ENCODE assay signal across 17 cellular contexts in the genomic region with DNA sequence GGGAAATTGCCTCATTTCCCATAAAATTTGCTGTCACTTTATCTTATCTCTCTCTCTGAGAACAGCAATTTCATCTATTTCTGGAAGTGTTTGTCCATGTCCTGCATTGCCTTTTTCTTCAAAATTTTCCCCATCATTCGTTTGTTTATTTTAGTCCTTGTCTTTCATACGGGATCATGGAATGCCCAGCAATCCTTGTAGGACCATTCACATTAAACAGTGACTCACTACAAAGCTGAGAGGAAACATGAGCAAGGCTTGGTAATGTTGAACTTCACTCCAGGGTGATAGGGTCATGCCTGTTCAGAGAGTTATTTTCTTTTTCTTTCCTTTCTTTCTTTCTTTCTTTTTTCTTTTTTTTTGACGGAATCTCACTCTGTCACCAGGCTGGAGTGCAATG. TPM values are rescaled to one million over a fixed set of nuclear protein-coding genes. Genes with fewer than 3 reads are reported as not detected.
A peak's percentile ranks its signal among the peaks of the same experiment; 100 is the strongest.
DNase-seq lines count a peak whose midpoint lies in the region; ATAC-seq, FAIRE-seq and TF ChIP-seq lines count a peak whose summit lies in the region.
"Had no signal": no experiment of that assay in that cellular context is flagged by ENCODE, and none has a peak within 500 bp of the region (broad histone marks: within the 10 kb centered on the region; RNA-seq: fewer than 3 reads in every experiment).

No MANE protein-coding gene starts in this region.

- DNase-seq in AG04450 (ENCODE audit: low read depth, low spot score) (peak; percentile 54), HS-27A (ENCODE audit: low read depth) (peak; percentile 23), astrocyte of the spinal cord (ENCODE audit: low read depth, low spot score) (peak; percentile 68), iris pigment epithelial cell (ENCODE audit: low read depth) (peak; percentile 74), GM12892 (ENCODE audit: insufficient read length) (no peak), NCI-H774 (lab: John Stamatoyannopoulos, UW) (no peak)
- DNase-seq: activated CD8-positive, alpha-beta T cell treated with anti-CD3 and anti-CD28 coated beads, Interleukin-2, amount 10 ng/mL, durations not matched to agents 7 days and 5 days; activated effector memory CD4-positive, alpha-beta T cell treated with Interleukin-2 at 50 U/mL for 16 hours; DND-41; occipital lobe; SIG-M5; stimulated activated CD4-positive, alpha-beta T cell treated with anti-CD3 and anti-CD28 coated beads, Interleukin-12 subunit alpha, Interleukin-12 subunit beta, amount 100 ng/mL, for 4 hours; tibial artery had no signal

- H3K27me3 ChIP-seq in AG04450 (ENCODE audit: control insufficient read depth, insufficient read depth, low read length), result no peaks in the 10 kb centered on the region
- H3K27me3 ChIP-seq: cardiac muscle cell, tibial artery had no signal

- CTCF ChIA-PET in AG04450 (lab: Charles Lee), result interaction anchor here (1.1 kb wide), 1 partner anchor 146 kb away, joined by 4 read pairs; no protein-coding TSS in a partner anchor

- ATAC-seq in HG02610 (IDR thresholded peaks at IDR 0.05; ENCODE audit: unreplicated experiment) (no peak), HG02870 (IDR thresholded peaks at IDR 0.05; ENCODE audit: unreplicated experiment) (no peak)
- ATAC-seq: activated CD8-positive, alpha-beta T cell treated with anti-CD3 and anti-CD28 coated beads, Interleukin-2, amount 10 ng/mL, durations not matched to agents 7 days and 5 days had no signal

- TF ChIP-seq CTCF in AG04450 (IDR thresholded peaks at IDR 0.05; ENCODE audit: low read depth, low read length) (no peak), astrocyte of the spinal cord (IDR thresholded peaks at IDR 0.05; ENCODE audit: low read depth, low read length) (no peak)

- in situ Hi-C loops in astrocyte of the spinal cord (cut with HindIII; ENCODE audit: low sequenced_read_pairs), result no loop called here

- peak overlapping the region; percentile 31 for H3K27ac ChIP-seq in AG04450 (ENCODE audit: low read depth, low read length)
- H3K27ac ChIP-seq: cardiac muscle cell, tibial artery had no signal

- POLR2A ChIA-PET in AG04450 (lab: Yijun Ruan, JAX), result interaction anchor here (1.0 to 1.4 kb wide), 2 partner anchors 34 to 74 kb away, joined by 3 to 5 read pairs; no protein-coding TSS in a partner anchor

- TF ChIP-seq POLR2A in GM12892 (IDR thresholded peaks at IDR 0.05; ENCODE audit: low read depth, low read length), result no peak

- no peak overlapping the region for H3K4me3 ChIP-seq in AG04450 (ENCODE audit: low read depth, low read length)
- no peak overlapping the region for H3K4me3 ChIP-seq in astrocyte of the spinal cord (ENCODE audit: low read depth, low read length)
- H3K4me3 ChIP-seq: cardiac muscle cell, tibial artery had no signal

- H3K9me3 ChIP-seq in AG04450 (ENCODE audit: control insufficient read depth, insufficient read depth, low read length), result no peaks in the 10 kb centered on the region
- H3K9me3 ChIP-seq: tibial artery had no signal

- no peak for FAIRE-seq in GM12892 (lab: Jason Lieb, UNC)
- FAIRE-seq: GM12891 had no signal

RNA-seq across cellular contexts. Expression of a gene that starts 32.2 kb away (rescaled TPM):
- 205 and 262 TPM in 2 replicates for polyA plus RNA-seq in AG04450 (2011; rRNA removed)
- polyA minus RNA-seq in AG04450 (2011; rRNA and poly(A)+ RNA removed), result 333 and 366 TPM in 2 replicates
- 224 TPM for polyA plus RNA-seq in GM12892 (2012; ENCODE audit: missing spikeins)

Comparison
In these comparisons a context has a peak if more than half of its experiments do, and no peak if none do; other contexts are left out.
1. DNase-seq: peak in AG04450 (single experiment), HS-27A (single experiment), astrocyte of the spinal cord (single experiment) and iris pigment epithelial cell (single experiment); none in GM12892 (single experiment) and NCI-H774 (single experiment).